14 cellular contexts compared by ENCODE assay signal in genomic region chr1:24762133-24762676, GRCh38.
DNase-seq lines count a peak whose midpoint lies in the region; ATAC-seq and TF ChIP-seq lines count a peak whose summit lies in the region.
"Had no signal": no experiment of that assay in that cellular context is flagged by ENCODE, and none has a peak within 500 bp of the region (broad histone marks: within the 10 kb centered on the region; RNA-seq: fewer than 3 reads in every experiment).

No MANE protein-coding gene starts in this region.

- H3F3A ChIP-seq in OCI-LY1 (ENCODE audit: insufficient read depth, low read length): no peaks in the 10 kb centered on the region

- H3K9me2 ChIP-seq in OCI-LY1 (ENCODE audit: low read depth, low read length): no peaks in the 10 kb centered on the region

- TF ChIP-seq CTCF in OCI-LY1 (IDR thresholded peaks at IDR 0.05; ENCODE audit: low read length) (no peak), coronary artery (IDR thresholded peaks at IDR 0.05) (no peak), neutrophil (IDR thresholded peaks at IDR 0.05) (no peak)

- H3K9me3 ChIP-seq in OCI-LY1 (ENCODE audit: low read length) (no peaks in the 10 kb centered on the region), neutrophil (no peaks in the 10 kb centered on the region)
- H3K9me3 ChIP-seq: testis had no signal

- no peaks in the 10 kb centered on the region for H4K20me1 ChIP-seq in OCI-LY1 (ENCODE audit: insufficient read depth, low read length)

- H3K27me3 ChIP-seq in OCI-LY1 (ENCODE audit: insufficient read depth, low read length) (no peaks in the 10 kb centered on the region), neutrophil (no peaks in the 10 kb centered on the region)
- H3K27me3 ChIP-seq: neural progenitor cell, testis had no signal

- no peak overlapping the region for H2AFZ ChIP-seq in OCI-LY1 (ENCODE audit: low read length)
- H2AFZ ChIP-seq: neural progenitor cell had no signal

- H3K36me3 ChIP-seq in OCI-LY1 (ENCODE audit: insufficient read depth, low read length) (peaks cover 22% of the 10 kb centered on the region), neutrophil (no peaks in the 10 kb centered on the region)
- H3K36me3 ChIP-seq: neural progenitor cell had no signal

- H3K9ac ChIP-seq in OCI-LY1 (ENCODE audit: low read length): no peak overlapping the region
- H3K9ac ChIP-seq: neural progenitor cell had no signal

- H3K27ac ChIP-seq in OCI-LY1 (ENCODE audit: low read depth, low read length, poor library complexity, severe bottlenecking): peak overlapping the region; percentile 49
- peak overlapping the region; percentile 35 to 40 for H3K27ac ChIP-seq in coronary artery
- H3K27ac ChIP-seq in neutrophil: peak overlapping the region; percentile 56
- H3K27ac ChIP-seq: neural progenitor cell had no signal

- H3K79me2 ChIP-seq in OCI-LY1 (ENCODE audit: insufficient read depth, low read length): peaks cover 94% of the 10 kb centered on the region

- H3K4me2 ChIP-seq in OCI-LY1 (ENCODE audit: low read length): peak overlapping the region; percentile 32; the same call in 1 of the 2 replicates
- H3K4me2 ChIP-seq: neural progenitor cell had no signal

- no peak overlapping the region for H3K4me3 ChIP-seq in OCI-LY1 (ENCODE audit: low read depth, low read length, poor library complexity, severe bottlenecking)
- no peak overlapping the region for H3K4me3 ChIP-seq in coronary artery
- no peak overlapping the region for H3K4me3 ChIP-seq in neutrophil (ENCODE audit: low read depth in 1 of 2, low read length in 1 of 2)
- H3K4me3 ChIP-seq: neural progenitor cell, testis had no signal

- H3K4me1 ChIP-seq in OCI-LY1 (ENCODE audit: insufficient read depth, low read length, severe bottlenecking): peaks cover 59% of the 10 kb centered on the region
- peaks cover 13% of the 10 kb centered on the region in 2 experiments for H3K4me1 ChIP-seq in neutrophil (ENCODE audit: control insufficient read depth in 1 of 2, insufficient read depth in 1 of 2, low read depth in 1 of 2, low read length in 1 of 2)

- DNase-seq in ELR (ENCODE audit: low read depth) (peak; percentile 72), coronary artery (ENCODE audit: low spot score) (no peak)
- DNase-seq: activated CD8-positive, alpha-beta T cell treated with anti-CD3 and anti-CD28 coated beads for 36 hours; NCI-H1694; RPMI8226; stimulated activated CD4-positive, alpha-beta T cell treated with anti-CD3 and anti-CD28 coated beads, Interleukin-2, amount 100 ng/mL, for 48 hours; testis had no signal

- no peak for ATAC-seq in GM21526 (IDR thresholded peaks at IDR 0.05; ENCODE audit: low FRiP score, unreplicated experiment)
- no peak for ATAC-seq in GM18861 (IDR thresholded peaks at IDR 0.05; ENCODE audit: unreplicated experiment)
- ATAC-seq in GM19452 (IDR thresholded peaks at IDR 0.05; ENCODE audit: unreplicated experiment): no peak
- no peak for ATAC-seq in GM19395 (IDR thresholded peaks at IDR 0.05; ENCODE audit: unreplicated experiment)
- ATAC-seq: activated CD8-positive, alpha-beta T cell treated with anti-CD3 and anti-CD28 coated beads for 36 hours had no signal
